Comparison of ENCODE assay signal across 8 cellular contexts in the genomic region with DNA sequence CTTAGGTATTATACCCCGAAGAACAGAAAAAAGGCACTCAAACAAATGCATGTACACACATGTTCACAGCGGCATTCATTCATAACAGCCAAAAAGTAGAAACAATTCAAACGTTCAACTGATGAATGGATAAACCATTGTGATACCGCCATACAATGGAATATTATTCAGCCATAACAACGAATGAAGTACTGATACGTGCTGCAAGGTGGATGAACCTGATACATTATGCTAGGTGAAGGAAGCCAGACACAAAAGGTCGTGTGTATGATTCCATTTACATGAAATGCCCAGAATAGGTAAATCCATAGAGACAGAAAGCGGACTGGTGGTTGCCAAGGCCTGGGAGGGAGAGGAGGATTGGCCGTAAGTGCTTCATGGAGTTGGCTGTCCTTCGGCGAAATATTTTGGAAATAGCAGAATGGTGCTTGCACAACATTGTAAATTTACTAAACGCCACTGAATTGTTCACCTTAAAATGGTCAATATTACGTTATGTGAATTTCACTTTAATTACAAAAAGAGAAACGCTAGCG.
A peak's percentile ranks its signal among the peaks of the same experiment; 100 is the strongest.
DNase-seq lines count a peak whose midpoint lies in the region; ATAC-seq and TF ChIP-seq lines count a peak whose summit lies in the region.

No MANE protein-coding gene starts in this region.

- TF ChIP-seq POLR2A in gastrocnemius medialis (IDR thresholded peaks at IDR 0.05): no peak

- H3K9me3 Mint-ChIP-seq in activated T-helper 17 cell treated with anti-CD3 and anti-CD28 coated beads, Interleukin-2, amount 50 U/mL, for 72 hours: no peaks in the 10 kb centered on the region

- peaks cover 0 to 18% of the 10 kb centered on the region in 2 donors for H3K36me3 ChIP-seq in gastrocnemius medialis

- peak overlapping the region; percentile 90 for H3K4me3 ChIP-seq in HL-60 (replicated peaks; ENCODE audit: insufficient read depth, low read length)
- peak overlapping the region; percentile 79 to 93 (median 88) for H3K4me3 ChIP-seq in gastrocnemius medialis

- intact Hi-C loops in left ventricle myocardium superior (cut with micrococcal nuclease): no loop called here
- intact Hi-C loops in gastrocnemius medialis (cut with DNase I; ENCODE audit: low total_unique reads): loop anchor here (1.0 to 10.0 kb wide), 6 partner anchors 97 to 729 kb away; a partner anchor contains a TSS

- DNase-seq in DMS53 (lab: John Stamatoyannopoulos, UW) (peak; percentile 78), HL-60 (ENCODE audit: low read depth in 1 of 2, low spot score in 1 of 2) (peak in 1 of 2 experiments; percentile 34), left ventricle myocardium superior (no peak), gastrocnemius medialis (no peak), superior temporal gyrus (ENCODE audit: extremely low spot score) (no peak), NCI-H128 (lab: John Stamatoyannopoulos, UW; ENCODE audit: unreplicated experiment) (no peak)

- no peaks in the 10 kb centered on the region for H3K9me3 ChIP-seq in gastrocnemius medialis

- H3K27me3 ChIP-seq in HL-60 (ENCODE audit: insufficient read depth, poor library complexity, severe bottlenecking) (no peaks in the 10 kb centered on the region), gastrocnemius medialis (no peaks in the 10 kb centered on the region)

- H3K4me3 Mint-ChIP-seq in activated T-helper 17 cell treated with anti-CD3 and anti-CD28 coated beads, Interleukin-2, amount 50 U/mL, for 72 hours: peak overlapping the region; percentile 98

- H3K27ac Mint-ChIP-seq in activated T-helper 17 cell treated with anti-CD3 and anti-CD28 coated beads, Interleukin-2, amount 50 U/mL, for 72 hours: peak overlapping the region; percentile 92

- in situ Hi-C loops in gastrocnemius medialis (cut with MboI; ENCODE audit: low sequenced_read_pairs in 4 of 4): loop anchor here (25.0 kb wide), 4 partner anchors 384 to 734 kb away; a partner anchor contains a TSS

- H3K4me1 ChIP-seq in gastrocnemius medialis: peaks cover 18 to 23% of the 10 kb centered on the region in 2 donors

- H3K36me3 Mint-ChIP-seq in activated T-helper 17 cell treated with anti-CD3 and anti-CD28 coated beads, Interleukin-2, amount 50 U/mL, for 72 hours (ENCODE audit: low read depth): peaks cover 42% of the 10 kb centered on the region

- peak overlapping the region; percentile 80 for H3K27ac ChIP-seq in HL-60 (replicated peaks)
- peak overlapping the region; percentile 85 to 93 (median 92) for H3K27ac ChIP-seq in gastrocnemius medialis

- peaks cover 30% of the 10 kb centered on the region for H3K4me1 Mint-ChIP-seq in activated T-helper 17 cell treated with anti-CD3 and anti-CD28 coated beads, Interleukin-2, amount 50 U/mL, for 72 hours

- H3K27me3 Mint-ChIP-seq in activated T-helper 17 cell treated with anti-CD3 and anti-CD28 coated beads, Interleukin-2, amount 50 U/mL, for 72 hours: no peaks in the 10 kb centered on the region

- TF ChIP-seq CTCF in HL-60 (IDR thresholded peaks at IDR 0.05; ENCODE audit: insufficient read depth, low read length) (no peak), gastrocnemius medialis (IDR thresholded peaks at IDR 0.05 in 4 of 5, conservative IDR thresholded peaks at IDR 0.05 in 1 of 5) (no peak)

- ATAC-seq in GM21360 (IDR thresholded peaks at IDR 0.05; ENCODE audit: unreplicated experiment) (peak; percentile 2), left ventricle myocardium superior (peak; percentile 35), gastrocnemius medialis (peak; percentile 15 to 38)
- ATAC-seq in activated T-helper 17 cell treated with anti-CD3 and anti-CD28 coated beads, Interleukin-2, amount 50 U/mL, for 72 hours (replicated peaks): peak; percentile 8
